ENCODE assay signal across 9 cellular contexts in the genomic region with DNA sequence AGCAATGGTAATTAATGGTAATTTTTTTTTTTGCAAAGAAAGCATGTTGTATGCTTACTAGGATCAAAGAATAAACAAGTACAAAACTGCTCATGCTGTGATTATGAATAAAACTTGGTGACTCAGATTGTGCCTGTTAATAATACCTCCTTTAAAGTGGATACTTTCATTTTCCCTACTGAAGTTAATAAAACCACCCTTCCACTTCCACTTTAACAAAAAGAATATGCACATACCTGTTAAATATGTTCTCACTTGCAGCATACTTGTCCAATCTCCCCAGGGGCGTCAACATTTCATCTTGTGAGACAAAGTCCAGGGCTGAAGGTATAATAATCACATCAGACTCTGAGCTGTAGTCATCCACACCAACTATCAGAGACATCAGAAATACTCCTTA. TPM values are rescaled to one million over a fixed set of nuclear protein-coding genes. Genes with fewer than 3 reads are reported as not detected.
DNase-seq lines count a peak whose midpoint lies in the region; ATAC-seq and TF ChIP-seq lines count a peak whose summit lies in the region.
"Had no signal": no experiment of that assay in that cellular context is flagged by ENCODE, and none has a peak within 500 bp of the region (broad histone marks: within the 10 kb centered on the region; RNA-seq: fewer than 3 reads in every experiment).

No MANE protein-coding gene starts in this region.

- H3K27ac ChIP-seq in RWPE1 (no peak overlapping the region), left lung (no peak overlapping the region), SJCRH30 (no peak overlapping the region)

- H3K9me3 ChIP-seq in left lung (peaks cover 0 to 6% of the 10 kb centered on the region in 2 donors), SJCRH30 (replicated peaks) (no peaks in the 10 kb centered on the region)

- TF ChIP-seq CTCF in GM12865 (IDR thresholded peaks at IDR 0.05; ENCODE audit: insufficient read depth, low read depth, low read length, missing control alignments) (no peak), RWPE1 (conservative IDR thresholded peaks at IDR 0.05; ENCODE audit: low read depth) (no peak), left lung (IDR thresholded peaks at IDR 0.05) (no peak)

- H3K27me3 Mint-ChIP-seq in T-cell: no peaks in the 10 kb centered on the region

- CTCF ChIA-PET in RWPE1 (lab: Yijun Ruan, JAX) (interaction anchor here (0.7 kb wide), 1 partner anchor 234 kb away, joined by 4 read pairs; no protein-coding TSS in a partner anchor), T-cell (lab: Charles Lee) (no interaction called here)

- no peaks in the 10 kb centered on the region for H3K27me3 ChIP-seq in left lung
- no peaks in the 10 kb centered on the region for H3K27me3 ChIP-seq in SJCRH30

- H3K4me1 ChIP-seq in left lung: peaks cover 6 to 26% of the 10 kb centered on the region in 2 donors
- no peaks in the 10 kb centered on the region for H3K4me1 ChIP-seq in SJCRH30

- ATAC-seq in GM21717 (IDR thresholded peaks at IDR 0.05; ENCODE audit: unreplicated experiment): peak; percentile 78
- ATAC-seq in left lung: peak; percentile 74
- no peak for ATAC-seq in T-cell (replicated peaks in 1 of 4)

- H3K9me3 Mint-ChIP-seq in T-cell: peaks cover 8 to 12% (median 12%) of the 10 kb centered on the region in 3 donors

- intact Hi-C loops in left lung (cut with DNase I): no loop called here

- peak; percentile 44 for DNase-seq in GM12865 (ENCODE audit: low read depth)
- peak; percentile 53 for DNase-seq in RWPE1 (ENCODE audit: low spot score)
- no peak for DNase-seq in left lung
- DNase-seq in SJCRH30: no peak
- no peak for DNase-seq in dedifferentiated amniotic fluid mesenchymal stem cell (ENCODE audit: extremely low spot score)
- DNase-seq in effector CD4-positive, alpha-beta T cell: no peak
- no peak for DNase-seq in T-cell
- DNase-seq: NCI-H187 had no signal

- H3K4me3 Mint-ChIP-seq in T-cell: no peak overlapping the region

- peaks cover 22 to 32% (median 28%) of the 10 kb centered on the region in 3 donors for H3K4me1 Mint-ChIP-seq in T-cell

- POLR2A ChIA-PET in RWPE1 (lab: Yijun Ruan, JAX; ENCODE audit: low non-redundant PET) (no interaction called here), T-cell (lab: Charles Lee) (no interaction called here)

- peaks cover 48% of the 10 kb centered on the region for H3K36me3 Mint-ChIP-seq in T-cell

- H3K4me3 ChIP-seq in GM12865 (ENCODE audit: low read depth, low read length): no peak overlapping the region
- H3K4me3 ChIP-seq in left lung: no peak overlapping the region
- H3K4me3 ChIP-seq in SJCRH30: no peak overlapping the region

- peak overlapping the region in 1 of 2 donors; percentile 53 for H3K27ac Mint-ChIP-seq in T-cell

- H3K36me3 ChIP-seq in left lung: peaks cover 0 to 17% of the 10 kb centered on the region in 2 donors
- peaks cover 6% of the 10 kb centered on the region for H3K36me3 ChIP-seq in SJCRH30

RNA-seq across cellular contexts. Expression of gene PPP4R1, which starts 19.6 kb away (rescaled TPM):
- total RNA-seq in left lung: 100 to 1,000 TPM; 156 to 163 TPM
- 51.8 and 53.4 TPM in 2 replicates for total RNA-seq in SJCRH30 (2014; rRNA removed; shearing (Covaris generic))
- total RNA-seq in T-cell: 10 to 100 TPM; 31.5 to 54.7 (median 44.4) TPM

Comparison
In these comparisons a context has a peak if more than half of its experiments do, and no peak if none do; other contexts are left out.
1. DNase-seq: peak in GM12865 (single experiment) and RWPE1 (single experiment); none in left lung (0 of 2), SJCRH30 (0 of 2), dedifferentiated amniotic fluid mesenchymal stem cell (single experiment), effector CD4-positive, alpha-beta T cell (single experiment) and T-cell (0 of 34).
2. ATAC-seq: peak in GM21717 (single experiment) and left lung (single experiment); none in T-cell (0 of 4).